Comparison of ENCODE assay signal across 1 cellular context in genomic region chr1:57229998-57230397, GRCh38.
TF ChIP-seq lines count a peak whose summit lies in the region.

No MANE protein-coding gene starts in this region.

TF ChIP-seq in K562, 482 proteins besides CTCF, POLR2A, EP300 and RAD21 (continued from another document):
- no peak for TF ChIP-seq BCLAF1 (IDR thresholded peaks at IDR 0.05; ENCODE audit: borderline replicate concordance in 1 of 2, control insufficient read depth in 1 of 2, low read depth in 2 of 2, low read length in 1 of 2)
- TF ChIP-seq TAF7 (tag; IDR thresholded peaks at IDR 0.05), result no peak
